In genomic region chr3:19531426-19531825, GRCh38 we compare ENCODE assay signal across 28 cellular contexts.
"Had no signal": no experiment of that assay in that cellular context is flagged by ENCODE, and none has a peak within 500 bp of the region (broad histone marks: within the 10 kb centered on the region; RNA-seq: fewer than 3 reads in every experiment).

No MANE protein-coding gene starts in this region.

- H3K4me1 Mint-ChIP-seq: activated CD4-positive, alpha-beta memory T cell treated with anti-CD3 and anti-CD28 coated beads, Interleukin-2, amount 10 ng/mL, durations not matched to agents 7 days and 5 days; activated CD4-positive, alpha-beta T cell treated with anti-CD3 and anti-CD28 coated beads for 36 hours; activated CD4-positive, alpha-beta T cell treated with anti-CD3 and anti-CD28 coated beads, Interleukin-2, amount 10 ng/mL, durations not matched to agents 24 days and 14 days; activated T-helper 17 cell treated with anti-CD3 and anti-CD28 coated beads, Interleukin-2, amount 50 U/mL, for 72 hours; central memory CD8-positive, alpha-beta T cell; endodermal cell had no signal

- H3K4me3 Mint-ChIP-seq: activated CD4-positive, alpha-beta memory T cell treated with anti-CD3 and anti-CD28 coated beads, Interleukin-2, amount 10 ng/mL, durations not matched to agents 7 days and 5 days; activated CD4-positive, alpha-beta T cell treated with anti-CD3 and anti-CD28 coated beads for 36 hours; activated CD4-positive, alpha-beta T cell treated with anti-CD3 and anti-CD28 coated beads, Interleukin-2, amount 10 ng/mL, durations not matched to agents 24 days and 14 days; activated naive CD8-positive, alpha-beta T cell; activated T-cell treated with anti-CD3 and anti-CD28 coated beads, Interleukin-2, amount 50 U/mL, for 4 hours; activated T-helper 17 cell treated with anti-CD3 and anti-CD28 coated beads, Interleukin-2, amount 50 U/mL, for 72 hours; central memory CD8-positive, alpha-beta T cell; endodermal cell; T-cell; T-helper 1 cell treated with Interleukin-12 subunit alpha and Interleukin-12 subunit beta and Interleukin-4 antibody, amounts not matched to agents 30 μg/mL and 1 μg/mL, for 36 hours had no signal

- H3K4me1 ChIP-seq: colonic mucosa, heart left ventricle had no signal

- H3K36me3 ChIP-seq: brain microvascular endothelial cell, colonic mucosa, heart left ventricle, WERI-Rb-1 had no signal

- H3K27me3 Mint-ChIP-seq: activated CD4-positive, alpha-beta memory T cell treated with anti-CD3 and anti-CD28 coated beads, Interleukin-2, amount 10 ng/mL, durations not matched to agents 7 days and 5 days; activated CD4-positive, alpha-beta T cell treated with anti-CD3 and anti-CD28 coated beads for 36 hours; activated CD4-positive, alpha-beta T cell treated with anti-CD3 and anti-CD28 coated beads, Interleukin-2, amount 10 ng/mL, durations not matched to agents 24 days and 14 days; activated naive CD8-positive, alpha-beta T cell; activated T-helper 17 cell treated with anti-CD3 and anti-CD28 coated beads, Interleukin-2, amount 50 U/mL, for 72 hours; central memory CD8-positive, alpha-beta T cell; T-cell had no signal

- H3K27ac ChIP-seq: brain microvascular endothelial cell, colonic mucosa, heart left ventricle, WERI-Rb-1 had no signal

- DNase-seq: activated CD4-positive, alpha-beta memory T cell treated with anti-CD3 and anti-CD28 coated beads, Interleukin-2, amount 10 ng/mL, durations not matched to agents 7 days and 5 days; activated CD4-positive, alpha-beta T cell treated with anti-CD3 and anti-CD28 coated beads for 36 hours; activated CD4-positive, alpha-beta T cell treated with anti-CD3 and anti-CD28 coated beads, Interleukin-2, amount 10 ng/mL, durations not matched to agents 24 days and 14 days; activated CD4-positive, CD25-positive, alpha-beta regulatory T cell; activated CD4-positive, CD25-positive, alpha-beta regulatory T cell treated with anti-CD3 and anti-CD28 coated beads, Interleukin-2, amount 50 U/mL, for 72 hours; activated CD8-positive, alpha-beta memory T cell treated with anti-CD3 and anti-CD28 coated beads, Interleukin-2, amount 50 U/mL, for 48 hours; activated effector memory CD4-positive, alpha-beta T cell treated with Interleukin-2 at 50 U/mL for 16 hours; activated gamma-delta T cell treated with Interleukin-2 at 50 U/mL for 16 hours; activated naive CD4-positive, alpha-beta T cell treated with anti-CD3 and anti-CD28 coated beads, Interleukin-2, amount 50 U/mL, for 16 hours; activated naive CD4-positive, alpha-beta T cell treated with Interleukin-2 at 50 U/mL for 16 hours; activated T-cell treated with anti-CD3 and anti-CD28 coated beads for 4 hours; activated T-cell treated with anti-CD3 and anti-CD28 coated beads, Interleukin-2, amount 50 U/mL, for 4 hours; amniotic stem cell; anterior cingulate cortex; brain microvascular endothelial cell; colonic mucosa; effector CD8-positive, alpha-beta T cell; endodermal cell; foreskin fibroblast; heart left ventricle; T-cell; T1000; WERI-Rb-1 had no signal

- H3K27me3 ChIP-seq: brain microvascular endothelial cell, colonic mucosa, heart left ventricle had no signal

- H3K4me3 ChIP-seq: colonic mucosa, heart left ventricle had no signal

- ATAC-seq: activated CD4-positive, alpha-beta T cell treated with anti-CD3 and anti-CD28 coated beads for 36 hours; activated T-cell treated with anti-CD3 and anti-CD28 coated beads, Interleukin-2, amount 50 U/mL, for 4 hours; activated T-helper 17 cell treated with anti-CD3 and anti-CD28 coated beads, Interleukin-2, amount 50 U/mL, for 72 hours; esophagus mucosa; heart left ventricle; T-cell had no signal

- H3K9me3 Mint-ChIP-seq: activated CD4-positive, alpha-beta memory T cell treated with anti-CD3 and anti-CD28 coated beads, Interleukin-2, amount 10 ng/mL, durations not matched to agents 7 days and 5 days; activated CD4-positive, alpha-beta T cell treated with anti-CD3 and anti-CD28 coated beads, Interleukin-2, amount 10 ng/mL, durations not matched to agents 24 days and 14 days; endodermal cell; T-cell; T-helper 1 cell treated with Interleukin-12 subunit alpha and Interleukin-12 subunit beta and Interleukin-4 antibody, amounts not matched to agents 30 μg/mL and 1 μg/mL, for 36 hours had no signal

- H3K36me3 Mint-ChIP-seq: activated naive CD8-positive, alpha-beta T cell; T-cell had no signal

- H3K27ac Mint-ChIP-seq: activated CD4-positive, alpha-beta memory T cell treated with anti-CD3 and anti-CD28 coated beads, Interleukin-2, amount 10 ng/mL, durations not matched to agents 7 days and 5 days; activated CD4-positive, alpha-beta T cell treated with anti-CD3 and anti-CD28 coated beads for 36 hours; activated CD4-positive, alpha-beta T cell treated with anti-CD3 and anti-CD28 coated beads, Interleukin-2, amount 10 ng/mL, durations not matched to agents 24 days and 14 days; activated naive CD8-positive, alpha-beta T cell; activated T-helper 17 cell treated with anti-CD3 and anti-CD28 coated beads, Interleukin-2, amount 50 U/mL, for 72 hours; endodermal cell; T-cell; T-helper 1 cell treated with Interleukin-12 subunit alpha and Interleukin-12 subunit beta and Interleukin-4 antibody, amounts not matched to agents 30 μg/mL and 1 μg/mL, for 36 hours had no signal

- H3K9me3 ChIP-seq: colonic mucosa, heart left ventricle had no signal
